In the genomic region with DNA sequence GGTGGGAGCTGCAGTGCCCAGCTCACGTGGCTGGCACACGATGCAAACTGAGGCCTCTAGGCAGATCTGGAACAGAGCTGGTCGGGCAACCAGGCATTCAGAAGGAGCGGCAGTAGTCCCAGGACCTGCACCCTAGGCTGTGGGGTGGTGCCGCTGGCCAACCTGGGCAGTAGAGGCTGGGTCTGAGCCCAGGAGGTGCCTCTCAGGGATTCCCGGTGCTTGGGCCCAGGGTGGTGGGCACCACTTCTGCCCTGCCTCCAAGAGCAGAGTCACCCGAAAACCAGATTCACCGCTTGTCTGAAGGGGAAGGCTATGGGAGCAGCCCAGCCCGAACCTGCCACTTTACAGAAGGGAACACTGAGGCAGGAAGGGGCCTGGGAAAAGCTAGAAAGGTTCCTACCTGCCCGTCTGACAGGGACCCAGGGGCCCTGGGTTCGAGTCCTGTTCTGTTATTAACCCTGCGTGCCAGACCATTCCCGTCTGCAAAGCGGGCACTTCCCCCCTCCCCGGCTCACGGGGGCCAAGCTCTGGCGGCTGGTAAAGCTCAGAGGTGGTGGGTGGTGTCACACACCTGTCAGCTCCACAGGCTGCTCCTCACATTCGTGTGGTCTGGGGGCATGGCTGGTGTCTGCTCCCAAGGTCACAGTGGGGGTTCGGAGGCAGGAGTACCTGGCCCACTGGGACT, we compare ENCODE assay signal across 19 cellular contexts.
"Had no signal": no experiment of that assay in that cellular context is flagged by ENCODE, and none has a peak within 500 bp of the region (broad histone marks: within the 10 kb centered on the region; RNA-seq: fewer than 3 reads in every experiment).

No MANE protein-coding gene starts in this region.

- H3K4me3 ChIP-seq: SJSA1, SK-N-MC had no signal

- H3K27ac ChIP-seq: KMS-11, SJSA1, SK-N-MC had no signal

- H3K9me3 ChIP-seq: SJSA1 had no signal

- DNase-seq: Kasumi-1, MM.1S, NCI-H1092 treated with DMSO at 0.1 percent for 48 hours, NCI-H1417, NCI-H1436 treated with DMSO at 0.1 percent for 48 hours, NCI-H1694, NCI-H187 treated with DMSO at 0.1 percent for 48 hours, NCI-H2029 treated with DMSO at 0.1 percent for 48 hours, NCI-H2227 treated with DMSO at 0.1 percent for 48 hours, NCI-H510A, NCI-H524 treated with DMSO at 0.1 percent for 48 hours, NCI-H69, NCI-H774, RPMI8226, SIG-M5 had no signal

- H3K9ac ChIP-seq: KMS-11 had no signal

- H3K27me3 ChIP-seq: SJSA1 had no signal

- H3K4me2 ChIP-seq: KMS-11 had no signal

- FAIRE-seq: RCC 7860 had no signal
